In genomic region chr1:1213153-1213918, GRCh38 we compare ENCODE assay signal across 1 cellular context.
A peak's percentile ranks its signal among the peaks of the same experiment; 100 is the strongest.
TF ChIP-seq lines count a peak whose summit lies in the region.

No MANE protein-coding gene starts in this region.

TF ChIP-seq in GM12878, 131 proteins besides CTCF, POLR2A, EP300 and RAD21 (continues in another document):
- no peak for TF ChIP-seq TCF3 (IDR thresholded peaks at IDR 0.05; ENCODE audit: borderline replicate concordance, insufficient read depth, low read depth, low read length)
- TF ChIP-seq ZNF207 (IDR thresholded peaks at IDR 0.05; ENCODE audit: borderline replicate concordance), result no peak
- no peak for TF ChIP-seq CHD4 (IDR thresholded peaks at IDR 0.05)
- no peak for TF ChIP-seq ETV6 (conservative IDR thresholded peaks at IDR 0.05 in 1 of 2, IDR thresholded peaks at IDR 0.05 in 1 of 2; ENCODE audit: borderline replicate concordance in 1 of 2, low read depth in 1 of 2)
- no peak for TF ChIP-seq RELA (IDR thresholded peaks at IDR 0.05; ENCODE audit: borderline replicate concordance, partially characterized antibody)
- no peak for TF ChIP-seq ZNF217 (IDR thresholded peaks at IDR 0.05)
- 0 out of 2 replicates have a peak, but pooled peaks have one; percentile 8 for TF ChIP-seq CBFB (IDR thresholded peaks at IDR 0.05; ENCODE audit: low read depth)
- peak; percentile 42 for TF ChIP-seq RUNX3 (IDR thresholded peaks at IDR 0.05; ENCODE audit: low read length)
- no peak for TF ChIP-seq ZNF384 (IDR thresholded peaks at IDR 0.05; ENCODE audit: borderline replicate concordance, low read depth, low read length)
- TF ChIP-seq JUND (IDR thresholded peaks at IDR 0.05; ENCODE audit: low read depth, low read length), result no peak
- no peak for TF ChIP-seq CEBPB (IDR thresholded peaks at IDR 0.05; ENCODE audit: borderline replicate concordance in 1 of 2, low read depth in 2 of 2, low read length in 2 of 2)
- TF ChIP-seq NR2F1 (conservative IDR thresholded peaks at IDR 0.05), result no peak
- TF ChIP-seq EED (IDR thresholded peaks at IDR 0.05; ENCODE audit: low read depth), result no peak
- TF ChIP-seq TBL1XR1 (IDR thresholded peaks at IDR 0.05; ENCODE audit: low read depth, low read length), result no peak
- TF ChIP-seq MEF2B (IDR thresholded peaks at IDR 0.05; ENCODE audit: partially characterized antibody, poor library complexity, severe bottlenecking), result peak; percentile 50
- no peak for TF ChIP-seq FOXM1 (IDR thresholded peaks at IDR 0.05; ENCODE audit: low read depth, low read length)
- TF ChIP-seq SREBF1 (IDR thresholded peaks at IDR 0.05; ENCODE audit: low read length), result no peak
- TF ChIP-seq, protein P1, sequence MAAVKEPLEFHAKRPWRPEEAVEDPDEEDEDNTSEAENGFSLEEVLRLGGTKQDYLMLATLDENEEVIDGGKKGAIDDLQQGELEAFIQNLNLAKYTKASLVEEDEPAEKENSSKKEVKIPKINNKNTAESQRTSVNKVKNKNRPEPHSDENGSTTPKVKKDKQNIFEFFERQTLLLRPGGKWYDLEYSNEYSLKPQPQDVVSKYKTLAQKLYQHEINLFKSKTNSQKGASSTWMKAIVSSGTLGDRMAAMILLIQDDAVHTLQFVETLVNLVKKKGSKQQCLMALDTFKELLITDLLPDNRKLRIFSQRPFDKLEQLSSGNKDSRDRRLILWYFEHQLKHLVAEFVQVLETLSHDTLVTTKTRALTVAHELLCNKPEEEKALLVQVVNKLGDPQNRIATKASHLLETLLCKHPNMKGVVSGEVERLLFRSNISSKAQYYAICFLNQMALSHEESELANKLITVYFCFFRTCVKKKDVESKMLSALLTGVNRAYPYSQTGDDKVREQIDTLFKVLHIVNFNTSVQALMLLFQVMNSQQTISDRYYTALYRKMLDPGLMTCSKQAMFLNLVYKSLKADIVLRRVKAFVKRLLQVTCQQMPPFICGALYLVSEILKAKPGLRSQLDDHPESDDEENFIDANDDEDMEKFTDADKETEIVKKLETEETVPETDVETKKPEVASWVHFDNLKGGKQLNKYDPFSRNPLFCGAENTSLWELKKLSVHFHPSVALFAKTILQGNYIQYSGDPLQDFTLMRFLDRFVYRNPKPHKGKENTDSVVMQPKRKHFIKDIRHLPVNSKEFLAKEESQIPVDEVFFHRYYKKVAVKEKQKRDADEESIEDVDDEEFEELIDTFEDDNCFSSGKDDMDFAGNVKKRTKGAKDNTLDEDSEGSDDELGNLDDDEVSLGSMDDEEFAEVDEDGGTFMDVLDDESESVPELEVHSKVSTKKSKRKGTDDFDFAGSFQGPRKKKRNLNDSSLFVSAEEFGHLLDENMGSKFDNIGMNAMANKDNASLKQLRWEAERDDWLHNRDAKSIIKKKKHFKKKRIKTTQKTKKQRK (IDR thresholded peaks at IDR 0.05; ENCODE audit: low read depth, low read length), result no peak
- no peak for TF ChIP-seq RFX5 (IDR thresholded peaks at IDR 0.05; ENCODE audit: low read depth, low read length)
- no peak for TF ChIP-seq ELK1 (IDR thresholded peaks at IDR 0.05; ENCODE audit: low read depth, low read length)
- TF ChIP-seq SMAD5 (IDR thresholded peaks at IDR 0.05; ENCODE audit: low read depth), result no peak
- TF ChIP-seq BHLHE40 (IDR thresholded peaks at IDR 0.05; ENCODE audit: borderline replicate concordance in 1 of 2, low read depth in 2 of 2, low read length in 1 of 2), result peak; percentile 17 to 77; a peak in 3 of 4 replicates
- TF ChIP-seq GATAD2B (conservative IDR thresholded peaks at IDR 0.05; ENCODE audit: low read depth), result peak; percentile 70
- no peak for TF ChIP-seq SP1 (IDR thresholded peaks at IDR 0.05; ENCODE audit: low read depth, low read length)
- TF ChIP-seq HCFC1 (IDR thresholded peaks at IDR 0.05; ENCODE audit: low read length), result no peak
- no peak; the same call in 1 of the 2 replicates for TF ChIP-seq MLLT1 (IDR thresholded peaks at IDR 0.05)
- TF ChIP-seq FOXK2 (IDR thresholded peaks at IDR 0.05), result no peak
- no peak for TF ChIP-seq MAX (IDR thresholded peaks at IDR 0.05; ENCODE audit: low read depth, low read length)
- no peak for TF ChIP-seq RBBP5 (conservative IDR thresholded peaks at IDR 0.05)
- TF ChIP-seq PRDM15 (CRISPR knock-in tag; IDR thresholded peaks at IDR 0.05), result no peak
- TF ChIP-seq SUZ12 (IDR thresholded peaks at IDR 0.05; ENCODE audit: unreplicated experiment), result no peak
- TF ChIP-seq, protein P2, sequence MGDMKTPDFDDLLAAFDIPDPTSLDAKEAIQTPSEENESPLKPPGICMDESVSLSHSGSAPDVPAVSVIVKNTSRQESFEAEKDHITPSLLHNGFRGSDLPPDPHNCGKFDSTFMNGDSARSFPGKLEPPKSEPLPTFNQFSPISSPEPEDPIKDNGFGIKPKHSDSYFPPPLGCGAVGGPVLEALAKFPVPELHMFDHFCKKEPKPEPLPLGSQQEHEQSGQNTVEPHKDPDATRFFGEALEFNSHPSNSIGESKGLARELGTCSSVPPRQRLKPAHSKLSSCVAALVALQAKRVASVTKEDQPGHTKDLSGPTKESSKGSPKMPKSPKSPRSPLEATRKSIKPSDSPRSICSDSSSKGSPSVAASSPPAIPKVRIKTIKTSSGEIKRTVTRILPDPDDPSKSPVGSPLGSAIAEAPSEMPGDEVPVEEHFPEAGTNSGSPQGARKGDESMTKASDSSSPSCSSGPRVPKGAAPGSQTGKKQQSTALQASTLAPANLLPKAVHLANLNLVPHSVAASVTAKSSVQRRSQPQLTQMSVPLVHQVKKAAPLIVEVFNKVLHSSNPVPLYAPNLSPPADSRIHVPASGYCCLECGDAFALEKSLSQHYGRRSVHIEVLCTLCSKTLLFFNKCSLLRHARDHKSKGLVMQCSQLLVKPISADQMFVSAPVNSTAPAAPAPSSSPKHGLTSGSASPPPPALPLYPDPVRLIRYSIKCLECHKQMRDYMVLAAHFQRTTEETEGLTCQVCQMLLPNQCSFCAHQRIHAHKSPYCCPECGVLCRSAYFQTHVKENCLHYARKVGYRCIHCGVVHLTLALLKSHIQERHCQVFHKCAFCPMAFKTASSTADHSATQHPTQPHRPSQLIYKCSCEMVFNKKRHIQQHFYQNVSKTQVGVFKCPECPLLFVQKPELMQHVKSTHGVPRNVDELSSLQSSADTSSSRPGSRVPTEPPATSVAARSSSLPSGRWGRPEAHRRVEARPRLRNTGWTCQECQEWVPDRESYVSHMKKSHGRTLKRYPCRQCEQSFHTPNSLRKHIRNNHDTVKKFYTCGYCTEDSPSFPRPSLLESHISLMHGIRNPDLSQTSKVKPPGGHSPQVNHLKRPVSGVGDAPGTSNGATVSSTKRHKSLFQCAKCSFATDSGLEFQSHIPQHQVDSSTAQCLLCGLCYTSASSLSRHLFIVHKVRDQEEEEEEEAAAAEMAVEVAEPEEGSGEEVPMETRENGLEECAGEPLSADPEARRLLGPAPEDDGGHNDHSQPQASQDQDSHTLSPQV (IDR thresholded peaks at IDR 0.05), result no peak
- TF ChIP-seq ZBTB33 (IDR thresholded peaks at IDR 0.05), result no peak
- no peak for TF ChIP-seq SIN3A (IDR thresholded peaks at IDR 0.05; ENCODE audit: low read depth, low read length)
- peak; percentile 32 for TF ChIP-seq ZNF687 (IDR thresholded peaks at IDR 0.05)
- TF ChIP-seq, protein P3, sequence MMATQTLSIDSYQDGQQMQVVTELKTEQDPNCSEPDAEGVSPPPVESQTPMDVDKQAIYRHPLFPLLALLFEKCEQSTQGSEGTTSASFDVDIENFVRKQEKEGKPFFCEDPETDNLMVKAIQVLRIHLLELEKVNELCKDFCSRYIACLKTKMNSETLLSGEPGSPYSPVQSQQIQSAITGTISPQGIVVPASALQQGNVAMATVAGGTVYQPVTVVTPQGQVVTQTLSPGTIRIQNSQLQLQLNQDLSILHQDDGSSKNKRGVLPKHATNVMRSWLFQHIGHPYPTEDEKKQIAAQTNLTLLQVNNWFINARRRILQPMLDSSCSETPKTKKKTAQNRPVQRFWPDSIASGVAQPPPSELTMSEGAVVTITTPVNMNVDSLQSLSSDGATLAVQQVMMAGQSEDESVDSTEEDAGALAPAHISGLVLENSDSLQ (IDR thresholded peaks at IDR 0.05), result no peak
- TF ChIP-seq CBX5 (IDR thresholded peaks at IDR 0.05; ENCODE audit: low read depth), result no peak
- no peak for TF ChIP-seq BCL11A (IDR thresholded peaks at IDR 0.05; ENCODE audit: low read depth, low read length)
